ENCODE assay signal across 35 cellular contexts in genomic region chr12:34373926-34374325, GRCh38.
"Had no signal": no experiment of that assay in that cellular context is flagged by ENCODE, and none has a peak within 500 bp of the region (broad histone marks: within the 10 kb centered on the region; RNA-seq: fewer than 3 reads in every experiment).

No MANE protein-coding gene starts in this region.

- H3K36me3 ChIP-seq: MG63 had no signal

- DNase-seq: Karpas-422, Kasumi-1, KG1, MG63, MM.1S, MV-4-11, NCI-H1048, NCI-H1092, NCI-H1092 treated with DMSO at 0.1 percent for 48 hours, NCI-H1105, NCI-H1105 treated with DMSO at 0.1 percent for 48 hours, NCI-H1417, NCI-H1417 treated with DMSO at 0.1 percent for 48 hours, NCI-H1436, NCI-H1436 treated with DMSO at 0.1 percent for 48 hours, NCI-H146, NCI-H1694, NCI-H1694 treated with DMSO at 0.1 percent for 48 hours, NCI-H187, NCI-H187 treated with DMSO at 0.1 percent for 48 hours, NCI-H1930, NCI-H2029, NCI-H2029 treated with DMSO at 0.1 percent for 48 hours, NCI-H2081, NCI-H2081 treated with DMSO at 0.1 percent for 48 hours, NCI-H2107, NCI-H2171, NCI-H2171 treated with DMSO at 0.1 percent for 48 hours, NCI-H2227 treated with DMSO at 0.1 percent for 48 hours, NCI-H226, NCI-H345, NCI-H446, NCI-H446 treated with DMSO at 0.1 percent for 48 hours, NCI-H510A had no signal

- H3K9ac ChIP-seq: KMS-11 had no signal

- H3K4me2 ChIP-seq: KMS-11 had no signal

- H3K9me3 ChIP-seq: MG63 had no signal

- H3K4me3 ChIP-seq: MG63 had no signal

- H3K27ac ChIP-seq: KMS-11 had no signal
